In genomic region chr13:25394661-25395060, GRCh38 we compare ENCODE assay signal across 33 cellular contexts. TPM values are rescaled to one million over a fixed set of nuclear protein-coding genes. Genes with fewer than 3 reads are reported as not detected.
"Had no signal": no experiment of that assay in that cellular context is flagged by ENCODE, and none has a peak within 500 bp of the region (broad histone marks: within the 10 kb centered on the region; RNA-seq: fewer than 3 reads in every experiment).

No MANE protein-coding gene starts in this region.

- H3K27ac Mint-ChIP-seq: activated CD4-positive, alpha-beta memory T cell treated with anti-CD3 and anti-CD28 coated beads for 36 hours; activated CD4-positive, alpha-beta T cell treated with anti-CD3 and anti-CD28 coated beads for 36 hours; activated CD4-positive, alpha-beta T cell treated with anti-CD3 and anti-CD28 coated beads, Interleukin-2, amount 10 ng/mL, durations not matched to agents 24 days and 14 days; activated CD8-positive, alpha-beta memory T cell treated with anti-CD3 and anti-CD28 coated beads, Interleukin-2, amount 10 ng/mL, durations not matched to agents 7 days and 5 days; activated CD8-positive, alpha-beta T cell treated with anti-CD3 and anti-CD28 coated beads, Interleukin-2, amount 10 ng/mL, durations not matched to agents 7 days and 5 days; activated naive CD4-positive, alpha-beta T cell treated with anti-CD3 and anti-CD28 coated beads for 36 hours; activated naive CD4-positive, alpha-beta T cell treated with anti-CD3 and anti-CD28 coated beads, Interleukin-2, amount 50 U/mL, for 24 hours; activated naive CD8-positive, alpha-beta T cell treated with anti-CD3 and anti-CD28 coated beads for 36 hours; activated naive CD8-positive, alpha-beta T cell treated with anti-CD3 and anti-CD28 coated beads, Interleukin-2, amount 50 U/mL, for 24 hours; activated T-helper 1 cell treated with anti-CD3 and anti-CD28 coated beads, Interleukin-12 subunit alpha, Interleukin-12 subunit beta, Interleukin-2, Interleukin-4 antibody, amounts not matched to agents 30 ng/mL and 10 ng/mL and 1 ng/mL, durations not matched to agents 14 hours and 24 hours and 36 hours; activated T-helper 2 cell treated with anti-CD3 and anti-CD28 coated beads, Interferon-gamma antibody, Interleukin-2, Interleukin-4, amounts not matched to agents 10 μg/mL and 5 μg/mL and 100 μg/mL, durations not matched to agents 14 hours and 24 hours and 36 hours; brain; dendritic cell treated with granulocyte-macrophage colony-stimulating factor and Interleukin-4, amounts not matched to agents 40 ng/mL and 50 ng/mL, for 4 days; endodermal cell; T-helper 17 cell; T-helper 2 cell treated with Interferon-gamma antibody and Interleukin-4, amounts not matched to agents 5 μg/mL and 100 μg/mL, for 36 hours had no signal

- DNase-seq: activated CD4-positive, alpha-beta memory T cell treated with anti-CD3 and anti-CD28 coated beads for 36 hours; activated CD4-positive, alpha-beta T cell treated with anti-CD3 and anti-CD28 coated beads for 36 hours; activated CD4-positive, alpha-beta T cell treated with anti-CD3 and anti-CD28 coated beads, Interleukin-2, amount 10 ng/mL, durations not matched to agents 24 days and 14 days; activated CD4-positive, CD25-positive, alpha-beta regulatory T cell; activated CD4-positive, CD25-positive, alpha-beta regulatory T cell treated with anti-CD3 and anti-CD28 coated beads, Interleukin-2, amount 50 U/mL, for 72 hours; activated CD8-positive, alpha-beta memory T cell treated with anti-CD3 and anti-CD28 coated beads, Interleukin-2, amount 10 ng/mL, durations not matched to agents 7 days and 5 days; activated CD8-positive, alpha-beta memory T cell treated with anti-CD3 and anti-CD28 coated beads, Interleukin-2, amount 50 U/mL, for 4 hours; activated CD8-positive, alpha-beta T cell treated with anti-CD3 and anti-CD28 coated beads, Interleukin-2, amount 10 ng/mL, durations not matched to agents 7 days and 5 days; activated effector memory CD4-positive, alpha-beta T cell treated with anti-CD3 and anti-CD28 coated beads, Interleukin-2, amount 50 U/mL, for 16 hours; activated naive CD4-positive, alpha-beta T cell treated with anti-CD3 and anti-CD28 coated beads for 36 hours; activated naive CD8-positive, alpha-beta T cell treated with anti-CD3 and anti-CD28 coated beads for 36 hours; activated naive CD8-positive, alpha-beta T cell treated with anti-CD3 and anti-CD28 coated beads, Interleukin-2, amount 50 U/mL, for 24 hours; activated T-cell treated with anti-CD3 and anti-CD28 coated beads, Interleukin-2, amount 50 U/mL, for 1 hour; activated T-cell treated with anti-CD3 and anti-CD28 coated beads, Interleukin-2, amount 50 U/mL, for 48 hours; adrenal gland; central memory CD4-positive, alpha-beta T cell; cerebellar nuclear complex; colonic mucosa; dorsolateral prefrontal cortex; effector memory CD4-positive, alpha-beta T cell; endodermal cell; foreskin keratinocyte; gastrocnemius medialis; heart right ventricle; T-helper 1 cell; T-helper 17 cell; T1000 had no signal

- H3K27me3 Mint-ChIP-seq: brain had no signal

- H3K4me3 Mint-ChIP-seq: activated CD4-positive, alpha-beta memory T cell treated with anti-CD3 and anti-CD28 coated beads for 36 hours; activated CD4-positive, alpha-beta T cell treated with anti-CD3 and anti-CD28 coated beads for 36 hours; activated CD4-positive, alpha-beta T cell treated with anti-CD3 and anti-CD28 coated beads, Interleukin-2, amount 10 ng/mL, durations not matched to agents 24 days and 14 days; activated CD8-positive, alpha-beta memory T cell treated with anti-CD3 and anti-CD28 coated beads, Interleukin-2, amount 10 ng/mL, durations not matched to agents 7 days and 5 days; activated CD8-positive, alpha-beta T cell treated with anti-CD3 and anti-CD28 coated beads, Interleukin-2, amount 10 ng/mL, durations not matched to agents 7 days and 5 days; activated naive CD4-positive, alpha-beta T cell treated with anti-CD3 and anti-CD28 coated beads for 36 hours; activated naive CD4-positive, alpha-beta T cell treated with anti-CD3 and anti-CD28 coated beads, Interleukin-2, amount 50 U/mL, for 24 hours; activated naive CD8-positive, alpha-beta T cell treated with anti-CD3 and anti-CD28 coated beads for 36 hours; activated naive CD8-positive, alpha-beta T cell treated with anti-CD3 and anti-CD28 coated beads, Interleukin-2, amount 50 U/mL, for 24 hours; activated T-helper 1 cell treated with anti-CD3 and anti-CD28 coated beads, Interleukin-12 subunit alpha, Interleukin-12 subunit beta, Interleukin-2, Interleukin-4 antibody, amounts not matched to agents 30 ng/mL and 10 ng/mL and 1 ng/mL, durations not matched to agents 14 hours and 24 hours and 36 hours; brain; dendritic cell treated with granulocyte-macrophage colony-stimulating factor and Interleukin-4, amounts not matched to agents 40 ng/mL and 50 ng/mL, for 4 days; endodermal cell; T-helper 17 cell; T-helper 2 cell treated with Interferon-gamma antibody and Interleukin-4, amounts not matched to agents 5 μg/mL and 100 μg/mL, for 36 hours had no signal

- H3K4me1 Mint-ChIP-seq: activated CD4-positive, alpha-beta T cell treated with anti-CD3 and anti-CD28 coated beads for 36 hours; activated CD4-positive, alpha-beta T cell treated with anti-CD3 and anti-CD28 coated beads, Interleukin-2, amount 10 ng/mL, durations not matched to agents 24 days and 14 days; activated CD8-positive, alpha-beta memory T cell treated with anti-CD3 and anti-CD28 coated beads, Interleukin-2, amount 10 ng/mL, durations not matched to agents 7 days and 5 days; activated naive CD4-positive, alpha-beta T cell treated with anti-CD3 and anti-CD28 coated beads, Interleukin-2, amount 50 U/mL, for 24 hours; activated naive CD8-positive, alpha-beta T cell treated with anti-CD3 and anti-CD28 coated beads for 36 hours; activated naive CD8-positive, alpha-beta T cell treated with anti-CD3 and anti-CD28 coated beads, Interleukin-2, amount 50 U/mL, for 24 hours; brain; T-helper 17 cell had no signal

- H3K36me3 Mint-ChIP-seq: activated CD4-positive, alpha-beta memory T cell treated with anti-CD3 and anti-CD28 coated beads for 36 hours; activated CD8-positive, alpha-beta memory T cell treated with anti-CD3 and anti-CD28 coated beads, Interleukin-2, amount 10 ng/mL, durations not matched to agents 7 days and 5 days; activated naive CD4-positive, alpha-beta T cell treated with anti-CD3 and anti-CD28 coated beads, Interleukin-2, amount 50 U/mL, for 24 hours; activated naive CD8-positive, alpha-beta T cell treated with anti-CD3 and anti-CD28 coated beads for 36 hours; brain had no signal

- ATAC-seq: activated CD4-positive, alpha-beta T cell treated with anti-CD3 and anti-CD28 coated beads for 36 hours; activated CD8-positive, alpha-beta memory T cell treated with anti-CD3 and anti-CD28 coated beads, Interleukin-2, amount 10 ng/mL, durations not matched to agents 7 days and 5 days; activated CD8-positive, alpha-beta T cell treated with anti-CD3 and anti-CD28 coated beads, Interleukin-2, amount 10 ng/mL, durations not matched to agents 7 days and 5 days; activated naive CD8-positive, alpha-beta T cell treated with anti-CD3 and anti-CD28 coated beads, Interleukin-2, amount 50 U/mL, for 24 hours; foreskin keratinocyte; gastrocnemius medialis; heart right ventricle; T-helper 17 cell had no signal

- H3K9me3 Mint-ChIP-seq: activated CD4-positive, alpha-beta memory T cell treated with anti-CD3 and anti-CD28 coated beads for 36 hours; activated CD4-positive, alpha-beta T cell treated with anti-CD3 and anti-CD28 coated beads, Interleukin-2, amount 10 ng/mL, durations not matched to agents 24 days and 14 days; activated naive CD4-positive, alpha-beta T cell treated with anti-CD3 and anti-CD28 coated beads for 36 hours; activated naive CD4-positive, alpha-beta T cell treated with anti-CD3 and anti-CD28 coated beads, Interleukin-2, amount 50 U/mL, for 24 hours; activated naive CD8-positive, alpha-beta T cell treated with anti-CD3 and anti-CD28 coated beads for 36 hours; activated naive CD8-positive, alpha-beta T cell treated with anti-CD3 and anti-CD28 coated beads, Interleukin-2, amount 50 U/mL, for 24 hours; activated T-helper 1 cell treated with anti-CD3 and anti-CD28 coated beads, Interleukin-12 subunit alpha, Interleukin-12 subunit beta, Interleukin-2, Interleukin-4 antibody, amounts not matched to agents 30 ng/mL and 10 ng/mL and 1 ng/mL, durations not matched to agents 14 hours and 24 hours and 36 hours; activated T-helper 2 cell treated with anti-CD3 and anti-CD28 coated beads, Interferon-gamma antibody, Interleukin-2, Interleukin-4, amounts not matched to agents 10 μg/mL and 5 μg/mL and 100 μg/mL, durations not matched to agents 14 hours and 24 hours and 36 hours; T-helper 2 cell treated with Interferon-gamma antibody and Interleukin-4, amounts not matched to agents 5 μg/mL and 100 μg/mL, for 36 hours had no signal

RNA-seq across cellular contexts. Expression of gene ATP8A2, which starts 22.9 kb away (rescaled TPM):
- total RNA-seq: gastrocnemius medialis had no signal
